ENCODE assay signal across 22 cellular contexts in genomic region chr17:79750650-79751545, GRCh38. TPM values are rescaled to one million over a fixed set of nuclear protein-coding genes. Genes with fewer than 3 reads are reported as not detected.
"Had no signal": no experiment of that assay in that cellular context is flagged by ENCODE, and none has a peak within 500 bp of the region (broad histone marks: within the 10 kb centered on the region; RNA-seq: fewer than 3 reads in every experiment).

No MANE protein-coding gene starts in this region.

- ATAC-seq: activated CD8-positive, alpha-beta T cell treated with anti-CD3 and anti-CD28 coated beads, Interleukin-2, amount 10 ng/mL, durations not matched to agents 7 days and 5 days; activated naive CD8-positive, alpha-beta T cell treated with anti-CD3 and anti-CD28 coated beads, Interleukin-2, amount 50 U/mL, for 24 hours; left lobe of liver; stimulated activated naive CD8-positive, alpha-beta T cell treated with anti-CD3 and anti-CD28 coated beads, Interleukin-15, Interleukin-2, amounts not matched to agents 100 U/mL and 50 U/mL, for 24 hours had no signal

- FAIRE-seq: frontal cortex, keratinocyte, TTC549 had no signal

- DNase-seq: activated CD4-positive, alpha-beta T cell treated with anti-CD3 and anti-CD28 coated beads, Interleukin-2, amount 10 ng/mL, durations not matched to agents 7 days and 5 days; activated CD8-positive, alpha-beta T cell treated with anti-CD3 and anti-CD28 coated beads, Interleukin-2, amount 10 ng/mL, durations not matched to agents 7 days and 5 days; activated naive CD4-positive, alpha-beta T cell treated with anti-CD3 and anti-CD28 coated beads for 36 hours; activated naive CD8-positive, alpha-beta T cell treated with anti-CD3 and anti-CD28 coated beads, Interleukin-2, amount 50 U/mL, for 24 hours; activated T-cell treated with anti-CD3 and anti-CD28 coated beads, Interleukin-2, amount 50 U/mL, for 24 hours; brain microvascular endothelial cell; midbrain; retina; stimulated activated CD4-positive, alpha-beta T cell treated with anti-CD3 and anti-CD28 coated beads, Interleukin-2, amount 100 ng/mL, for 24 hours; stimulated activated naive CD8-positive, alpha-beta T cell treated with anti-CD3 and anti-CD28 coated beads, Interleukin-15, Interleukin-2, amounts not matched to agents 100 U/mL and 50 U/mL, for 24 hours; substantia nigra; tibial artery had no signal

- H3K36me3 ChIP-seq: brain microvascular endothelial cell, tibial artery had no signal

- H3K27ac ChIP-seq: brain microvascular endothelial cell, coronary artery, tibial artery had no signal

- H3K4me3 ChIP-seq: coronary artery, tibial artery had no signal

- H3K9me3 ChIP-seq: tibial artery had no signal

RNA-seq across cellular contexts. Expression of gene ENPP7, which starts 20.2 kb away (rescaled TPM):
- total RNA-seq: activated CD4-positive, alpha-beta T cell treated with anti-CD3 and anti-CD28 coated beads, Interleukin-2, amount 10 ng/mL, durations not matched to agents 7 days and 5 days; activated naive CD4-positive, alpha-beta T cell treated with anti-CD3 and anti-CD28 coated beads for 36 hours; activated T-helper 2 cell treated with anti-CD3 and anti-CD28 coated beads, Interferon-gamma antibody, Interleukin-2, Interleukin-4, amounts not matched to agents 10 μg/mL and 5 μg/mL and 100 μg/mL, durations not matched to agents 14 hours and 24 hours and 36 hours; aorta; frontal cortex; lung microvascular endothelial cell; urinary bladder had no signal
- polyA plus RNA-seq: esophagus, keratinocyte, urinary bladder had no signal

RNA-seq across cellular contexts. Expression of gene CBX2, which starts 27.1 kb away (rescaled TPM):
- polyA plus RNA-seq: aorta had no signal
